In genomic region chr19:17718988-17719711, GRCh38 we compare ENCODE assay signal across 8 cellular contexts. TPM values are rescaled to one million over a fixed set of nuclear protein-coding genes. Genes with fewer than 3 reads are reported as not detected.
DNase-seq lines count a peak whose midpoint lies in the region; ATAC-seq and TF ChIP-seq lines count a peak whose summit lies in the region.

A gene with protein sequence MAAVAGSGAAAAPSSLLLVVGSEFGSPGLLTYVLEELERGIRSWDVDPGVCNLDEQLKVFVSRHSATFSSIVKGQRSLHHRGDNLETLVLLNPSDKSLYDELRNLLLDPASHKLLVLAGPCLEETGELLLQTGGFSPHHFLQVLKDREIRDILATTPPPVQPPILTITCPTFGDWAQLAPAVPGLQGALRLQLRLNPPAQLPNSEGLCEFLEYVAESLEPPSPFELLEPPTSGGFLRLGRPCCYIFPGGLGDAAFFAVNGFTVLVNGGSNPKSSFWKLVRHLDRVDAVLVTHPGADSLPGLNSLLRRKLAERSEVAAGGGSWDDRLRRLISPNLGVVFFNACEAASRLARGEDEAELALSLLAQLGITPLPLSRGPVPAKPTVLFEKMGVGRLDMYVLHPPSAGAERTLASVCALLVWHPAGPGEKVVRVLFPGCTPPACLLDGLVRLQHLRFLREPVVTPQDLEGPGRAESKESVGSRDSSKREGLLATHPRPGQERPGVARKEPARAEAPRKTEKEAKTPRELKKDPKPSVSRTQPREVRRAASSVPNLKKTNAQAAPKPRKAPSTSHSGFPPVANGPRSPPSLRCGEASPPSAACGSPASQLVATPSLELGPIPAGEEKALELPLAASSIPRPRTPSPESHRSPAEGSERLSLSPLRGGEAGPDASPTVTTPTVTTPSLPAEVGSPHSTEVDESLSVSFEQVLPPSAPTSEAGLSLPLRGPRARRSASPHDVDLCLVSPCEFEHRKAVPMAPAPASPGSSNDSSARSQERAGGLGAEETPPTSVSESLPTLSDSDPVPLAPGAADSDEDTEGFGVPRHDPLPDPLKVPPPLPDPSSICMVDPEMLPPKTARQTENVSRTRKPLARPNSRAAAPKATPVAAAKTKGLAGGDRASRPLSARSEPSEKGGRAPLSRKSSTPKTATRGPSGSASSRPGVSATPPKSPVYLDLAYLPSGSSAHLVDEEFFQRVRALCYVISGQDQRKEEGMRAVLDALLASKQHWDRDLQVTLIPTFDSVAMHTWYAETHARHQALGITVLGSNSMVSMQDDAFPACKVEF (plus strand): TSS chr19:17719480. CDS start chr19:17719503, 23 bp downstream.

- H3K9me3 ChIP-seq in mucosa of descending colon: no peaks in the 10 kb centered on the region

- intact Hi-C loops in mucosa of descending colon (cut with DNase I, micrococcal nuclease): loop anchor here in 1 of 2 donors (10.0 kb wide), 1 partner anchor 56 kb away; no protein-coding TSS in a partner anchor

- no peaks in the 10 kb centered on the region for H3K36me3 ChIP-seq in mucosa of descending colon (ENCODE audit: low read depth)

- TF ChIP-seq CTCF in epithelial cell of esophagus (IDR thresholded peaks at IDR 0.05; ENCODE audit: insufficient read depth, low read depth, low read length, missing control alignments) (no peak), mucosa of descending colon (IDR thresholded peaks at IDR 0.05) (no peak)

- H3K4me1 ChIP-seq in mucosa of descending colon (ENCODE audit: low read depth): peaks cover 23% of the 10 kb centered on the region

- H3K4me3 ChIP-seq in epithelial cell of esophagus (ENCODE audit: low read length): peak within 1 kb of the TSS; percentile 68
- peak within 1 kb of the TSS; percentile 90 for H3K4me3 ChIP-seq in mucosa of descending colon

- DNase-seq in NCI-H2081 (lab: John Stamatoyannopoulos, UW) (peak; percentile 16 to 59), NCI-H2081 treated with DMSO at 0.1 percent for 48 hours (lab: John Stamatoyannopoulos, UW) (no peak), NOMO-1 treated with DMSO at 0.1 percent for 48 hours (lab: John Stamatoyannopoulos, UW; ENCODE audit: unreplicated experiment) (peak; percentile 24), epithelial cell of esophagus (ENCODE audit: low read depth) (peak; percentile 30), mucosa of descending colon (peak; percentile 72 to 80 (median 76))
- peak; percentile 86 for DNase-seq in activated CD8-positive, alpha-beta memory T cell treated with anti-CD3 and anti-CD28 coated beads, Interleukin-2, amount 50 U/mL, for 48 hours
- DNase-seq in stimulated activated CD8-positive, alpha-beta memory T cell treated with anti-CD3 and anti-CD28 coated beads, Interleukin-4, amount 100 ng/mL, for 4 hours (ENCODE audit: low read depth in 2 of 2, low spot score in 1 of 2): peak; percentile 18 to 42

- ATAC-seq in HG03108 (IDR thresholded peaks at IDR 0.05; ENCODE audit: unreplicated experiment) (peak; percentile 56), mucosa of descending colon (peak; percentile 66)

RNA-seq across cellular contexts. Expression of the gene that starts here (rescaled TPM):
- 10 to 100 TPM; 42.2 to 57.2 (median 44.7) TPM for total RNA-seq in mucosa of descending colon
